Comparison of ENCODE assay signal across 2 cellular contexts in genomic region chr5:1059884-1060263, GRCh38.
TF ChIP-seq lines count a peak whose summit lies in the region.

No MANE protein-coding gene starts in this region.

TF ChIP-seq in liver, 16 proteins besides CTCF, POLR2A, EP300 and RAD21:
- TF ChIP-seq HNF4G (IDR thresholded peaks at IDR 0.05) (no peak), EGR1 (IDR thresholded peaks at IDR 0.05; ENCODE audit: low read depth in 2 of 2) (no peak), SP1 (IDR thresholded peaks at IDR 0.05) (peak; percentile 55), ATF3 (IDR thresholded peaks at IDR 0.05) (no peak), JUND (IDR thresholded peaks at IDR 0.05) (no peak), MAX (IDR thresholded peaks at IDR 0.05) (no peak), RXRA (IDR thresholded peaks at IDR 0.05) (peak; percentile 85 to 91), FOXA2 (IDR thresholded peaks at IDR 0.05) (no peak), YY1 (IDR thresholded peaks at IDR 0.05) (no peak), ZBTB33 (IDR thresholded peaks at IDR 0.05) (no peak), GABPA (IDR thresholded peaks at IDR 0.05 in 1 of 2, conservative IDR thresholded peaks at IDR 0.05 in 1 of 2) (no peak), TAF1 (conservative IDR thresholded peaks at IDR 0.05) (no peak), HNF4A (conservative IDR thresholded peaks at IDR 0.05) (peak; percentile 63 to 76), FOXA1 (IDR thresholded peaks at IDR 0.05) (no peak), NR2F2 (IDR thresholded peaks at IDR 0.05) (peak; percentile 56)

TF ChIP-seq in HepG2, 621 proteins besides CTCF, POLR2A, EP300 and RAD21:
- TF ChIP-seq ZNF713 (CRISPR knock-in tag; IDR thresholded peaks at IDR 0.05) (no peak), NAIF1 (CRISPR knock-in tag; IDR thresholded peaks at IDR 0.05; ENCODE audit: borderline replicate concordance) (no peak), TBL1XR1 (IDR thresholded peaks at IDR 0.05; ENCODE audit: borderline replicate concordance, low read length, partially characterized antibody) (no peak), MAZ (IDR thresholded peaks at IDR 0.05; ENCODE audit: borderline replicate concordance, low read depth, low read length) (no peak), MAZ (CRISPR knock-in tag; IDR thresholded peaks at IDR 0.05; ENCODE audit: low read depth) (no peak), ZNF225 (CRISPR knock-in tag; IDR thresholded peaks at IDR 0.05) (no peak), YY1 (IDR thresholded peaks at IDR 0.05; ENCODE audit: insufficient read depth, insufficient replicate concordance, low read depth, low read length) (no peak), TAF1 (CRISPR knock-in tag; IDR thresholded peaks at IDR 0.05) (no peak)
